8 cellular contexts compared by ENCODE assay signal in the genomic region with DNA sequence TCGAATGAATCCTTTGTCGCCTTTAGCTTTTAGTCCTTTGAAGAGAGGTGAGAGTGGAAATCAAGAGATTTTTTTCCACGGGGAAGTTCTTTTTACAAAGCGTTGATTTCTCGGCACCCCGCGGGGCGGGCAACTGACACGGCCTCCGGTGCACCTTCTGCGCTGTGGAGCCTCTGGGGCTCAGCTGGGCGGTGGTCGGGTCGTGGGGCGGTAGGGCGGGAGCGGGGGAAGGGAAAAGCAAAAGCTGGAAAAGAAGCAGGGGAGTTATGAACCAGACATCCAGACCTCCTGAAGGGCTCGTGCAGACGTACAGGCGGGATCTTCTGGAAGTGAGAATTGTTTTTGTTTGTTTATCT.
A peak's percentile ranks its signal among the peaks of the same experiment; 100 is the strongest.
DNase-seq lines count a peak whose midpoint lies in the region; ATAC-seq and TF ChIP-seq lines count a peak whose summit lies in the region.
"Not testable (repeated sequence)": the region's sequence is repeated elsewhere in the genome, so short reads cannot be mapped to it uniquely, and the experiment has no call there.

No MANE protein-coding gene starts in this region.

- not testable (repeated sequence) for H3K36me3 Mint-ChIP-seq in CD8-positive, alpha-beta memory T cell; WTC11; stimulated activated naive CD8-positive, alpha-beta T cell treated with anti-CD3 and anti-CD28 coated beads, Interleukin-15, Interleukin-2, amounts not matched to agents 100 ng/mL and 50 ng/mL, for 24 hours (ENCODE audit: low read depth)

- H3K27me3 ChIP-seq in CD8-positive, alpha-beta memory T cell (ENCODE audit: insufficient read depth, low read length, poor library complexity, severe bottlenecking); right lobe of liver; osteoblast (ENCODE audit: insufficient read depth, low read length): not testable (repeated sequence)

- intact Hi-C loops in Right ventricle myocardium inferior (cut with DNase I); right lobe of liver (cut with DNase I): not testable (repeated sequence)

- not testable (repeated sequence) for TF ChIP-seq POLR2A in right lobe of liver (IDR thresholded peaks at IDR 0.05)

- not testable (repeated sequence) for H3K9me3 ChIP-seq in CD8-positive, alpha-beta memory T cell (ENCODE audit: low read length); right lobe of liver; osteoblast (ENCODE audit: low read depth, low read length)

- not testable (repeated sequence) for H3K79me2 ChIP-seq in osteoblast (ENCODE audit: insufficient read depth, low read length)

- not testable (repeated sequence) for H3K4me3 ChIP-seq in CD8-positive, alpha-beta memory T cell (ENCODE audit: low read length)
- H3K4me3 ChIP-seq in choroid plexus epithelial cell (ENCODE audit: low read depth, low read length), result peak overlapping the region; percentile 46
- peak overlapping the region; percentile 32 to 52 (median 49) for H3K4me3 ChIP-seq in right lobe of liver
- peak overlapping the region; percentile 33 for H3K4me3 ChIP-seq in osteoblast (ENCODE audit: insufficient read depth, low read length)

- DNase-seq in CD8-positive, alpha-beta memory T cell, result peak in 3 of 5 donors; percentile 17 to 48 (median 47)
- DNase-seq in WTC11 (ENCODE audit: low spot score) (peak; percentile 22), Right ventricle myocardium inferior (ENCODE audit: missing footprints) (peak; percentile 75), right lobe of liver (peak in 2 of 3 donors; percentile 22 to 60)
- DNase-seq in activated naive CD4-positive, alpha-beta T cell treated with Interleukin-2 at 50 U/mL for 16 hours, result peak; percentile 8
- DNase-seq in choroid plexus epithelial cell (ENCODE audit: low read depth); osteoblast (ENCODE audit: insufficient read length, low spot score, missing footprints): not testable (repeated sequence)

- H3K4me2 ChIP-seq in osteoblast (ENCODE audit: insufficient read depth, low read length), result peak overlapping the region; percentile 28

- 14% methylated on average over 16 of the region's 20 CpGs for WGBS in right lobe of liver (ENCODE audit: insufficient coverage, low coverage, low lambda C conversion rate, missing lambda C conversion rate)

- H3K27ac Mint-ChIP-seq in CD8-positive, alpha-beta memory T cell, result peak overlapping the region in 2 of 8 donors; percentile 41 to 43
- H3K27ac Mint-ChIP-seq in WTC11; stimulated activated naive CD8-positive, alpha-beta T cell treated with anti-CD3 and anti-CD28 coated beads, Interleukin-15, Interleukin-2, amounts not matched to agents 100 ng/mL and 50 ng/mL, for 24 hours: not testable (repeated sequence)

- H3K9me3 Mint-ChIP-seq in CD8-positive, alpha-beta memory T cell; WTC11; stimulated activated naive CD8-positive, alpha-beta T cell treated with anti-CD3 and anti-CD28 coated beads, Interleukin-15, Interleukin-2, amounts not matched to agents 100 ng/mL and 50 ng/mL, for 24 hours: not testable (repeated sequence)

- ATAC-seq in WTC11, result peak; percentile 35; the same call in 1 of the 2 replicates
- ATAC-seq in Right ventricle myocardium inferior, result not testable (repeated sequence)
- ATAC-seq in right lobe of liver, result peak; percentile 22 to 52 (median 30)

- peaks cover 8 to 20% (median 9%) of the 10 kb centered on the region in 3 donors for H3K4me1 Mint-ChIP-seq in CD8-positive, alpha-beta memory T cell
- not testable (repeated sequence) for H3K4me1 Mint-ChIP-seq in WTC11
- peaks cover 12% of the 10 kb centered on the region for H3K4me1 Mint-ChIP-seq in stimulated activated naive CD8-positive, alpha-beta T cell treated with anti-CD3 and anti-CD28 coated beads, Interleukin-15, Interleukin-2, amounts not matched to agents 100 ng/mL and 50 ng/mL, for 24 hours (ENCODE audit: low read depth)

- not testable (repeated sequence) for H3K27ac ChIP-seq in CD8-positive, alpha-beta memory T cell (ENCODE audit: low read depth, low read length); osteoblast (ENCODE audit: low read depth, low read length)
- peak overlapping the region in 2 of 3 donors; percentile 69 to 73 for H3K27ac ChIP-seq in right lobe of liver

- H3K27me3 Mint-ChIP-seq in CD8-positive, alpha-beta memory T cell; WTC11 (ENCODE audit: low read depth); stimulated activated naive CD8-positive, alpha-beta T cell treated with anti-CD3 and anti-CD28 coated beads, Interleukin-15, Interleukin-2, amounts not matched to agents 100 ng/mL and 50 ng/mL, for 24 hours: not testable (repeated sequence)

- not testable (repeated sequence) for H3K4me1 ChIP-seq in CD8-positive, alpha-beta memory T cell (ENCODE audit: insufficient read depth, low read length); right lobe of liver; osteoblast (ENCODE audit: insufficient read depth, low read length)

- CTCF ChIA-PET in CD8-positive, alpha-beta memory T cell (lab: Charles Lee); WTC11 (lab: Charles Lee): not testable (repeated sequence)

- H3K4me3 Mint-ChIP-seq in CD8-positive, alpha-beta memory T cell, result peak overlapping the region; percentile 32 to 91 (median 60)
- H3K4me3 Mint-ChIP-seq in WTC11, result peak overlapping the region; percentile 84
- H3K4me3 Mint-ChIP-seq in stimulated activated naive CD8-positive, alpha-beta T cell treated with anti-CD3 and anti-CD28 coated beads, Interleukin-15, Interleukin-2, amounts not matched to agents 100 ng/mL and 50 ng/mL, for 24 hours, result peak overlapping the region; percentile 43

- not testable (repeated sequence) for H2AFZ ChIP-seq in osteoblast (ENCODE audit: low read length)

- TF ChIP-seq CTCF in WTC11 (IDR thresholded peaks at IDR 0.05); choroid plexus epithelial cell (conservative IDR thresholded peaks at IDR 0.05; ENCODE audit: low read depth, low read length); right lobe of liver (IDR thresholded peaks at IDR 0.05); osteoblast (IDR thresholded peaks at IDR 0.05; ENCODE audit: extremely low read depth, low read depth, low read length): not testable (repeated sequence)

- POLR2A ChIA-PET in CD8-positive, alpha-beta memory T cell (lab: Charles Lee); WTC11 (lab: Charles Lee): not testable (repeated sequence)

- H3K36me3 ChIP-seq in CD8-positive, alpha-beta memory T cell (ENCODE audit: insufficient read depth, low read length); right lobe of liver; osteoblast (ENCODE audit: insufficient read depth, low read length): not testable (repeated sequence)

- not testable (repeated sequence) for H4K20me1 ChIP-seq in osteoblast (ENCODE audit: insufficient read depth, low read length)
